Comparison of ENCODE assay signal across 15 cellular contexts in genomic region chr22:38081636-38081940, GRCh38. TPM values are rescaled to one million over a fixed set of nuclear protein-coding genes. Genes with fewer than 3 reads are reported as not detected.
DNase-seq lines count a peak whose midpoint lies in the region; ATAC-seq and TF ChIP-seq lines count a peak whose summit lies in the region.
"Had no signal": no experiment of that assay in that cellular context is flagged by ENCODE, and none has a peak within 500 bp of the region (broad histone marks: within the 10 kb centered on the region; RNA-seq: fewer than 3 reads in every experiment).

No MANE protein-coding gene starts in this region.

- H3K27me3 ChIP-seq in breast epithelium (peaks cover 3 to 13% of the 10 kb centered on the region in 2 donors), neuronal stem cell (ENCODE audit: control insufficient read depth in 3 of 3, insufficient read depth in 3 of 3, low read depth in 1 of 3, low read length in 3 of 3) (peaks cover 0 to 29% (median 7%) of the 10 kb centered on the region in 3 experiments), tibial nerve (peaks cover 0 to 24% of the 10 kb centered on the region in 2 donors)

- H3K4me3 Mint-ChIP-seq in MCF 10A (ENCODE audit: unreplicated experiment), result no peak overlapping the region

- H2BK15ac ChIP-seq in neuronal stem cell (ENCODE audit: low read length), result peak overlapping the region; percentile 100

- no peak overlapping the region for H4K8ac ChIP-seq in neuronal stem cell (ENCODE audit: low read depth, low read length)

- WGBS in neuronal stem cell (ENCODE audit: extremely low coverage in 2 of 2, insufficient read length in 2 of 2, insufficient replicate concordance in 1 of 2), 2 donors, result no CpG with 5 or more reads among the region's 17 CpGs
- WGBS in tibial nerve, 2 donors, result 3 to 50% methylated on average over 2 to 7 of the region's 17 CpGs

- TF ChIP-seq CTCF in breast epithelium (IDR thresholded peaks at IDR 0.05) (no peak), MCF 10A (IDR thresholded peaks at IDR 0.05; ENCODE audit: unreplicated experiment) (no peak), epithelial cell of esophagus (IDR thresholded peaks at IDR 0.05; ENCODE audit: insufficient read depth, low read depth, low read length, missing control alignments) (no peak), tibial nerve (IDR thresholded peaks at IDR 0.05) (no peak)

- DNase-seq in breast epithelium (ENCODE audit: low spot score in 2 of 2) (no peak), MCF 10A (ENCODE audit: unreplicated experiment) (no peak), epithelial cell of esophagus (ENCODE audit: low read depth) (no peak), neuronal stem cell (ENCODE audit: low spot score) (no peak), tibial nerve (ENCODE audit: low spot score in 2 of 2) (no peak), NCI-H187 (lab: John Stamatoyannopoulos, UW) (no peak)
- DNase-seq in activated naive CD4-positive, alpha-beta T cell treated with Interleukin-2 at 50 U/mL for 16 hours, result no peak
- DNase-seq: ACHN; central memory CD4-positive, alpha-beta T cell; DMS79; Karpas-422; NCI-H2171; small intestine had no signal

- H3K9me3 ChIP-seq in breast epithelium (no peaks in the 10 kb centered on the region), neuronal stem cell (replicated peaks in 1 of 2; ENCODE audit: control insufficient read depth in 2 of 2, insufficient read depth in 1 of 2, low read depth in 1 of 2, low read length in 2 of 2) (no peaks in the 10 kb centered on the region), tibial nerve (no peaks in the 10 kb centered on the region)

- H2BK12ac ChIP-seq in neuronal stem cell (ENCODE audit: low read length), result peak overlapping the region; percentile 81

- no peaks in the 10 kb centered on the region for H3K27me3 Mint-ChIP-seq in MCF 10A (ENCODE audit: insufficient read depth, unreplicated experiment)

- no peaks in the 10 kb centered on the region for H3K4me1 Mint-ChIP-seq in MCF 10A (ENCODE audit: insufficient read depth, unreplicated experiment)

- peak overlapping the region; percentile 25 for H3K14ac ChIP-seq in neuronal stem cell (ENCODE audit: low read length)

- H2BK120ac ChIP-seq in neuronal stem cell (ENCODE audit: low read depth, low read length), result no peak overlapping the region

- CTCF ChIA-PET in MCF 10A (lab: Yijun Ruan, JAX), result interaction anchor here (0.6 kb wide), 1 partner anchor 65 kb away, joined by 3 read pairs; no protein-coding TSS in a partner anchor

- TF ChIP-seq EP300 in tibial nerve (IDR thresholded peaks at IDR 0.05), result no peak

- H2AFZ ChIP-seq in neuronal stem cell (ENCODE audit: low read length), result no peak overlapping the region

- H3K9me3 Mint-ChIP-seq in MCF 10A (ENCODE audit: unreplicated experiment), result no peaks in the 10 kb centered on the region

- peaks cover 4 to 14% of the 10 kb centered on the region in 2 donors for H3K4me1 ChIP-seq in breast epithelium
- H3K4me1 ChIP-seq in neuronal stem cell (ENCODE audit: control insufficient read depth in 2 of 2, insufficient read depth in 1 of 2, low read depth in 1 of 2, low read length in 2 of 2), result peaks cover 10 to 45% of the 10 kb centered on the region in 2 donors
- H3K4me1 ChIP-seq in tibial nerve, result peaks cover 0 to 41% (median 14%) of the 10 kb centered on the region in 4 donors

- no peak overlapping the region for H2BK5ac ChIP-seq in neuronal stem cell (ENCODE audit: low read length)

- H3K4me2 ChIP-seq in neuronal stem cell (ENCODE audit: insufficient read depth, low read length, poor library complexity, severe bottlenecking), result peak overlapping the region; percentile 57

- peak overlapping the region; percentile 17 for H3K4ac ChIP-seq in neuronal stem cell (ENCODE audit: low read length)

- no peak for TF ChIP-seq POLR2A in breast epithelium (IDR thresholded peaks at IDR 0.05)
- no peak for TF ChIP-seq POLR2A in tibial nerve (IDR thresholded peaks at IDR 0.05)

- no peak overlapping the region for H4K91ac ChIP-seq in neuronal stem cell (ENCODE audit: low read depth, low read length, poor library complexity)

- H3K36me3 ChIP-seq in breast epithelium, result no peaks in the 10 kb centered on the region
- peaks cover 0 to 2% of the 10 kb centered on the region in 2 donors for H3K36me3 ChIP-seq in neuronal stem cell (replicated peaks in 1 of 2; ENCODE audit: control insufficient read depth in 2 of 2, insufficient read depth in 2 of 2, low read length in 2 of 2)
- peaks cover 0 to 30% (median 2%) of the 10 kb centered on the region in 3 donors for H3K36me3 ChIP-seq in tibial nerve

- H3K4me3 ChIP-seq in breast epithelium, result peak overlapping the region; percentile 37 to 76 (median 51)
- H3K4me3 ChIP-seq in epithelial cell of esophagus (ENCODE audit: low read length), result peak overlapping the region; percentile 19
- H3K4me3 ChIP-seq in neuronal stem cell (ENCODE audit: low read length in 2 of 2), result peak overlapping the region in 1 of 2 donors; percentile 72
- H3K4me3 ChIP-seq in tibial nerve, result peak overlapping the region; percentile 18 to 51 (median 40)

- POLR2A ChIA-PET in MCF 10A (lab: Yijun Ruan, JAX), result no interaction called here

- peaks cover 4% of the 10 kb centered on the region for H3K79me1 ChIP-seq in neuronal stem cell (ENCODE audit: low read depth, low read length)

- no peak overlapping the region for H3K27ac Mint-ChIP-seq in MCF 10A (ENCODE audit: low read depth, unreplicated experiment)

- no peaks in the 10 kb centered on the region for H3K36me3 Mint-ChIP-seq in MCF 10A (ENCODE audit: insufficient read depth, unreplicated experiment)

- H3K27ac ChIP-seq in breast epithelium (no peak overlapping the region), neuronal stem cell (replicated peaks; ENCODE audit: low read length) (no peak overlapping the region), tibial nerve (peak overlapping the region in 1 of 4 donors; percentile 62)
- H3K27ac ChIP-seq: VCaP had no signal

- peak overlapping the region; percentile 84 for H2AK5ac ChIP-seq in neuronal stem cell (ENCODE audit: low read depth, low read length)

- no TSS peak for BruUV-seq in MCF 10A (replicated peaks; lab: Mats Ljungman, UMichigan)

- H3K18ac ChIP-seq in neuronal stem cell (ENCODE audit: low read length), result peak overlapping the region; percentile 94

- H3K23ac ChIP-seq in neuronal stem cell (ENCODE audit: low read depth, low read length, poor library complexity), result no peak overlapping the region

- ATAC-seq in HG02870 (IDR thresholded peaks at IDR 0.05; ENCODE audit: unreplicated experiment), result no peak

- intact Hi-C loops in breast epithelium (cut with DNase I; ENCODE audit: low total_unique reads) (no loop called here), MCF 10A (cut with micrococcal nuclease) (no loop called here)

- H3K9ac ChIP-seq in neuronal stem cell (ENCODE audit: low read depth, low read length, poor library complexity), result peak overlapping the region; percentile 80

RNA-seq across cellular contexts. Expression of gene SLC16A8, which starts 2.4 kb away (rescaled TPM):
- total RNA-seq in breast epithelium (1 to 10 TPM in 1 of 3 donors, under 1 TPM in 1, not detected in 1; 0.33 to 1.3 TPM), MCF 10A (2022) (not detected in 2 replicates), tibial nerve (1 to 10 TPM in 3 of 4 donors, under 1 TPM in 1; 0.98 to 1.8 (median 1.4) TPM)
- 1.3 TPM for polyA plus RNA-seq in neuronal stem cell (2013, experiment 1 of 2)
- polyA plus RNA-seq in neuronal stem cell (2013, experiment 2 of 2), result 0.91 TPM

RNA-seq across cellular contexts. Expression of gene PICK1, which starts 24.4 kb away (rescaled TPM):
- total RNA-seq in breast epithelium (10 to 100 TPM; 42.0 to 61.3 (median 49.9) TPM), MCF 10A (2022) (40.2 and 40.6 TPM in 2 replicates), tibial nerve (10 to 100 TPM; 32.1 to 49.8 (median 44.2) TPM)
- 8.4 TPM for polyA plus RNA-seq in neuronal stem cell (2013, experiment 1 of 2)
- 8.2 TPM for polyA plus RNA-seq in neuronal stem cell (2013, experiment 2 of 2)

RNA-seq across cellular contexts. Expression of gene BAIAP2L2, which starts 28.9 kb away (rescaled TPM):
- total RNA-seq in breast epithelium (1 to 10 TPM in 2 of 3 donors, under 1 TPM in 1; 0.80 to 1.3 (median 1.0) TPM), MCF 10A (2022) (3.6 and 7.1 TPM in 2 replicates), tibial nerve (1 to 10 TPM in 3 of 4 donors, not detected in 1; 1.3 to 2.7 (median 2.1) TPM)
- 4.8 TPM for polyA plus RNA-seq in neuronal stem cell (2013, experiment 1 of 2)
- polyA plus RNA-seq in neuronal stem cell (2013, experiment 2 of 2), result 4.5 TPM
